Comparison of ENCODE assay signal across 10 cellular contexts in genomic region chr20:51494241-51495110, GRCh38. TPM values are rescaled to one million over a fixed set of nuclear protein-coding genes. Genes with fewer than 3 reads are reported as not detected.
A peak's percentile ranks its signal among the peaks of the same experiment; 100 is the strongest.
DNase-seq lines count a peak whose midpoint lies in the region; ATAC-seq, FAIRE-seq and TF ChIP-seq lines count a peak whose summit lies in the region.
"Had no signal": no experiment of that assay in that cellular context is flagged by ENCODE, and none has a peak within 500 bp of the region (broad histone marks: within the 10 kb centered on the region; RNA-seq: fewer than 3 reads in every experiment).

No MANE protein-coding gene starts in this region.

- peak; percentile 37 to 69 (median 62) for DNase-seq in CD8-positive, alpha-beta memory T cell
- DNase-seq in RWPE2 (ENCODE audit: low spot score) (peak; percentile 78), GM19239 (ENCODE audit: insufficient read length, low spot score) (no peak)
- DNase-seq in activated T-helper 2 cell treated with anti-CD3 and anti-CD28 coated beads, Interferon-gamma antibody, Interleukin-2, Interleukin-4, amounts not matched to agents 10 μg/mL and 5 μg/mL and 100 μg/mL, durations not matched to agents 14 hours and 24 hours and 36 hours (ENCODE audit: low spot score) = no peak
- DNase-seq in naive thymus-derived CD8-positive, alpha-beta T cell = peak in 8 of 10 donors; percentile 19 to 71 (median 43)
- DNase-seq: anterior cingulate cortex, NCI-H187, SJCRH30 had no signal

- H3K4me3 Mint-ChIP-seq in CD8-positive, alpha-beta memory T cell = peak overlapping the region; percentile 57 to 89 (median 79)
- H3K4me3 Mint-ChIP-seq in activated T-helper 2 cell treated with anti-CD3 and anti-CD28 coated beads, Interferon-gamma antibody, Interleukin-2, Interleukin-4, amounts not matched to agents 10 μg/mL and 5 μg/mL and 100 μg/mL, durations not matched to agents 14 hours and 24 hours and 36 hours (ENCODE audit: low read depth) = peak overlapping the region; percentile 41
- peak overlapping the region; percentile 68 to 89 (median 80) for H3K4me3 Mint-ChIP-seq in naive thymus-derived CD8-positive, alpha-beta T cell

- intact Hi-C loops in activated T-helper 2 cell treated with anti-CD3 and anti-CD28 coated beads, Interferon-gamma antibody, Interleukin-2, Interleukin-4, amounts not matched to agents 10 μg/mL and 5 μg/mL and 100 μg/mL, durations not matched to agents 14 hours and 24 hours and 36 hours (cut with micrococcal nuclease) = no loop called here

- H3K27ac Mint-ChIP-seq in CD8-positive, alpha-beta memory T cell = peak overlapping the region; percentile 90 to 100 (median 97)
- H3K27ac Mint-ChIP-seq in activated T-helper 2 cell treated with anti-CD3 and anti-CD28 coated beads, Interferon-gamma antibody, Interleukin-2, Interleukin-4, amounts not matched to agents 10 μg/mL and 5 μg/mL and 100 μg/mL, durations not matched to agents 14 hours and 24 hours and 36 hours = peak overlapping the region; percentile 64
- peak overlapping the region; percentile 93 to 99 (median 96) for H3K27ac Mint-ChIP-seq in naive thymus-derived CD8-positive, alpha-beta T cell

- no peak for TF ChIP-seq CTCF in RWPE2 (IDR thresholded peaks at IDR 0.05; ENCODE audit: poor library complexity, severe bottlenecking)

- H3K4me1 Mint-ChIP-seq in CD8-positive, alpha-beta memory T cell = peaks cover 97 to 100% (median 100%) of the 10 kb centered on the region in 3 donors
- peaks cover 83% of the 10 kb centered on the region for H3K4me1 Mint-ChIP-seq in activated T-helper 2 cell treated with anti-CD3 and anti-CD28 coated beads, Interferon-gamma antibody, Interleukin-2, Interleukin-4, amounts not matched to agents 10 μg/mL and 5 μg/mL and 100 μg/mL, durations not matched to agents 14 hours and 24 hours and 36 hours (ENCODE audit: low read depth)
- H3K4me1 Mint-ChIP-seq in naive thymus-derived CD8-positive, alpha-beta T cell = peaks cover 59 to 99% (median 96%) of the 10 kb centered on the region in 4 donors

- H3K4me1 ChIP-seq in CD8-positive, alpha-beta memory T cell (ENCODE audit: insufficient read depth, low read length) = peaks cover 89% of the 10 kb centered on the region
- no peaks in the 10 kb centered on the region for H3K4me1 ChIP-seq in RWPE2 (ENCODE audit: insufficient read depth, poor library complexity, severe bottlenecking)
- H3K4me1 ChIP-seq: SJCRH30 had no signal

- H3K9me3 ChIP-seq in CD8-positive, alpha-beta memory T cell (ENCODE audit: low read length) = no peaks in the 10 kb centered on the region
- no peaks in the 10 kb centered on the region for H3K9me3 ChIP-seq in RWPE2 (ENCODE audit: severe bottlenecking)
- H3K9me3 ChIP-seq: SJCRH30 had no signal

- H3K27ac ChIP-seq in CD8-positive, alpha-beta memory T cell (ENCODE audit: low read depth, low read length) = peak overlapping the region; percentile 12
- H3K27ac ChIP-seq in RWPE2 (ENCODE audit: poor library complexity, severe bottlenecking) = no peak overlapping the region
- H3K27ac ChIP-seq: SJCRH30 had no signal

- CTCF ChIA-PET in CD8-positive, alpha-beta memory T cell (lab: Charles Lee) = interaction anchor here (0.9 to 2.4 kb wide), 4 partner anchors 13 to 108 kb away, joined by 3 to 6 read pairs (median 4); no protein-coding TSS in a partner anchor

- H3K27me3 Mint-ChIP-seq in CD8-positive, alpha-beta memory T cell = no peaks in the 10 kb centered on the region
- H3K27me3 Mint-ChIP-seq in activated T-helper 2 cell treated with anti-CD3 and anti-CD28 coated beads, Interferon-gamma antibody, Interleukin-2, Interleukin-4, amounts not matched to agents 10 μg/mL and 5 μg/mL and 100 μg/mL, durations not matched to agents 14 hours and 24 hours and 36 hours (ENCODE audit: low read depth) = no peaks in the 10 kb centered on the region
- no peaks in the 10 kb centered on the region for H3K27me3 Mint-ChIP-seq in naive thymus-derived CD8-positive, alpha-beta T cell

- H3K27me3 ChIP-seq in CD8-positive, alpha-beta memory T cell (ENCODE audit: insufficient read depth, low read length, poor library complexity, severe bottlenecking) = no peaks in the 10 kb centered on the region
- H3K27me3 ChIP-seq in RWPE2 (ENCODE audit: insufficient read depth, poor library complexity, severe bottlenecking) = no peaks in the 10 kb centered on the region

- H3K36me3 Mint-ChIP-seq in CD8-positive, alpha-beta memory T cell = peaks cover 4 to 60% (median 9%) of the 10 kb centered on the region in 3 donors
- H3K36me3 Mint-ChIP-seq in activated T-helper 2 cell treated with anti-CD3 and anti-CD28 coated beads, Interferon-gamma antibody, Interleukin-2, Interleukin-4, amounts not matched to agents 10 μg/mL and 5 μg/mL and 100 μg/mL, durations not matched to agents 14 hours and 24 hours and 36 hours (ENCODE audit: low read depth) = peaks cover 92% of the 10 kb centered on the region
- H3K36me3 Mint-ChIP-seq in naive thymus-derived CD8-positive, alpha-beta T cell = peaks cover 0 to 7% (median 5%) of the 10 kb centered on the region in 3 donors

- POLR2A ChIA-PET in CD8-positive, alpha-beta memory T cell (lab: Charles Lee) = interaction anchor here (1.2 to 1.4 kb wide), 2 partner anchors 13 to 47 kb away, joined by 3 to 5 read pairs; no protein-coding TSS in a partner anchor
- POLR2A ChIA-PET in naive thymus-derived CD8-positive, alpha-beta T cell (lab: Charles Lee) = interaction anchor here (1.3 to 2.7 kb wide), 4 partner anchors 15 to 47 kb away, joined by 3 to 11 read pairs (median 4); no protein-coding TSS in a partner anchor

- ATAC-seq in RWPE2 (ENCODE audit: low read depth) (no peak), GM18870 (IDR thresholded peaks at IDR 0.05; ENCODE audit: unreplicated experiment) (no peak), HG03025 (IDR thresholded peaks at IDR 0.05; ENCODE audit: low FRiP score, unreplicated experiment) (no peak)
- peak; percentile 25 to 65 for ATAC-seq in naive thymus-derived CD8-positive, alpha-beta T cell

- peaks cover 5% of the 10 kb centered on the region for H3K36me3 ChIP-seq in CD8-positive, alpha-beta memory T cell (ENCODE audit: insufficient read depth, low read length)
- H3K36me3 ChIP-seq in RWPE2 (ENCODE audit: low read depth) = no peaks in the 10 kb centered on the region
- H3K36me3 ChIP-seq: SJCRH30 had no signal

- peak overlapping the region; percentile 28 for H3K4me3 ChIP-seq in CD8-positive, alpha-beta memory T cell (ENCODE audit: low read length)
- H3K4me3 ChIP-seq in RWPE2 (ENCODE audit: severe bottlenecking) = no peak overlapping the region
- H3K4me3 ChIP-seq: SJCRH30 had no signal

- no peaks in the 10 kb centered on the region for H3K9me3 Mint-ChIP-seq in CD8-positive, alpha-beta memory T cell
- no peaks in the 10 kb centered on the region for H3K9me3 Mint-ChIP-seq in activated T-helper 2 cell treated with anti-CD3 and anti-CD28 coated beads, Interferon-gamma antibody, Interleukin-2, Interleukin-4, amounts not matched to agents 10 μg/mL and 5 μg/mL and 100 μg/mL, durations not matched to agents 14 hours and 24 hours and 36 hours
- H3K9me3 Mint-ChIP-seq in naive thymus-derived CD8-positive, alpha-beta T cell = no peaks in the 10 kb centered on the region

- no peak for FAIRE-seq in GM19239 (lab: Jason Lieb, UNC)

RNA-seq across cellular contexts. Expression of gene NFATC2, which starts 48.0 kb away (rescaled TPM):
- total RNA-seq in CD8-positive, alpha-beta memory T cell = 10 to 100 TPM; 63.0 to 64.4 TPM
- polyA plus RNA-seq in CD8-positive, alpha-beta memory T cell = 52.1 TPM
- total RNA-seq in activated T-helper 2 cell treated with anti-CD3 and anti-CD28 coated beads, Interferon-gamma antibody, Interleukin-2, Interleukin-4, amounts not matched to agents 10 μg/mL and 5 μg/mL and 100 μg/mL, durations not matched to agents 14 hours and 24 hours and 36 hours = 67.1 and 68.0 TPM in 2 replicates
- 10 to 100 TPM; 34.0 to 36.3 TPM for total RNA-seq in naive thymus-derived CD8-positive, alpha-beta T cell
- 10 to 100 TPM; 14.5 to 23.8 (median 14.5) TPM for polyA plus RNA-seq in naive thymus-derived CD8-positive, alpha-beta T cell
- total RNA-seq: SJCRH30 had no signal

Comparison
In these comparisons a context has a peak if more than half of its experiments do, and no peak if none do; other contexts are left out.
1. DNase-seq: peak in CD8-positive, alpha-beta memory T cell (5 of 5), RWPE2 (single experiment) and naive thymus-derived CD8-positive, alpha-beta T cell (8 of 10); none in activated T-helper 2 cell treated with anti-CD3 and anti-CD28 coated beads, Interferon-gamma antibody, Interleukin-2, Interleukin-4, amounts not matched to agents 10 μg/mL and 5 μg/mL and 100 μg/mL, durations not matched to agents 14 hours and 24 hours and 36 hours (single experiment) and GM19239 (single experiment).
2. ATAC-seq: peak in naive thymus-derived CD8-positive, alpha-beta T cell (2 of 2); none in RWPE2 (single experiment), GM18870 (single experiment) and HG03025 (single experiment).
3. Peak in every context shown above with its lines, with median percentiles within 50 percentile points of each other: H3K27ac Mint-ChIP-seq and H3K4me3 Mint-ChIP-seq.